Comparison of ENCODE assay signal across 8 cellular contexts in genomic region chr4:128863314-128864075, GRCh38. TPM values are rescaled to one million over a fixed set of nuclear protein-coding genes. Genes with fewer than 3 reads are reported as not detected.
DNase-seq lines count a peak whose midpoint lies in the region; ATAC-seq lines count a peak whose summit lies in the region.

No MANE protein-coding gene starts in this region.

- H3K27me3 Mint-ChIP-seq in stimulated activated memory B cell treated with anti-CD40 and anti-IgM and Interleukin-4, amounts not matched to agents 10 μg/mL and 1 μg/mL and 100 μg/mL, for 72 hours = no peaks in the 10 kb centered on the region

- peaks cover 61% of the 10 kb centered on the region for H3K36me3 Mint-ChIP-seq in stimulated activated memory B cell treated with anti-CD40 and anti-IgM and Interleukin-4, amounts not matched to agents 10 μg/mL and 1 μg/mL and 100 μg/mL, for 72 hours

- H3K27ac Mint-ChIP-seq in stimulated activated memory B cell treated with anti-CD40 and anti-IgM and Interleukin-4, amounts not matched to agents 10 μg/mL and 1 μg/mL and 100 μg/mL, for 72 hours = peak overlapping the region; percentile 83

- H3K4me3 Mint-ChIP-seq in stimulated activated memory B cell treated with anti-CD40 and anti-IgM and Interleukin-4, amounts not matched to agents 10 μg/mL and 1 μg/mL and 100 μg/mL, for 72 hours = no peak overlapping the region

- ATAC-seq in HG02973 (IDR thresholded peaks at IDR 0.05; ENCODE audit: unreplicated experiment) (peak; percentile 37), GM18517 (IDR thresholded peaks at IDR 0.05; ENCODE audit: unreplicated experiment) (no peak)
- ATAC-seq in stimulated activated memory B cell treated with anti-CD40 and anti-IgM and Interleukin-4, amounts not matched to agents 10 μg/mL and 1 μg/mL and 100 μg/mL, for 72 hours = no peak

- DNase-seq in DMS53 (lab: John Stamatoyannopoulos, UW) = peak; percentile 81
- peak; percentile 23 for DNase-seq in NCI-H774 (lab: John Stamatoyannopoulos, UW)
- peak; percentile 69 for DNase-seq in activated CD8-positive, alpha-beta memory T cell treated with anti-CD3 and anti-CD28 coated beads, Interleukin-2, amount 50 U/mL, for 4 hours
- DNase-seq in epidermal melanocyte (ENCODE audit: insufficient read length, low spot score) = peak; percentile 33
- DNase-seq in mucosa of gallbladder (ENCODE audit: low spot score) = peak; percentile 78

- H3K9me3 Mint-ChIP-seq in stimulated activated memory B cell treated with anti-CD40 and anti-IgM and Interleukin-4, amounts not matched to agents 10 μg/mL and 1 μg/mL and 100 μg/mL, for 72 hours = no peaks in the 10 kb centered on the region

- H3K4me1 Mint-ChIP-seq in stimulated activated memory B cell treated with anti-CD40 and anti-IgM and Interleukin-4, amounts not matched to agents 10 μg/mL and 1 μg/mL and 100 μg/mL, for 72 hours = peaks cover 67% of the 10 kb centered on the region

RNA-seq across cellular contexts. Expression of gene JADE1, which starts 54.0 kb away (rescaled TPM):
- 49.8 TPM for total RNA-seq in mucosa of gallbladder

Comparison
In these comparisons a context has a peak if more than half of its experiments do, and no peak if none do; other contexts are left out.
1. DNase-seq: peak in every context shown above with its lines; median percentile 81 in DMS53; 78 in mucosa of gallbladder; 69 in activated CD8-positive, alpha-beta memory T cell treated with anti-CD3 and anti-CD28 coated beads, Interleukin-2, amount 50 U/mL, for 4 hours; 33 in epidermal melanocyte; 23 in NCI-H774.